In genomic region chr9:111438576-111439235, GRCh38 we compare ENCODE assay signal across 1 cellular context.
TF ChIP-seq lines count a peak whose summit lies in the region.

No MANE protein-coding gene starts in this region.

TF ChIP-seq in GM23338, 12 proteins besides CTCF, POLR2A, EP300 and RAD21 (continued from another document):
- TF ChIP-seq ZNF462 (CRISPR knock-in tag; IDR thresholded peaks at IDR 0.05) (no peak), STAT1 (IDR thresholded peaks at IDR 0.05; ENCODE audit: unreplicated experiment) (no peak)
TF ChIP-seq in GM23338: peak in this region for 0.
